ENCODE assay signal across 1 cellular context in the genomic region with DNA sequence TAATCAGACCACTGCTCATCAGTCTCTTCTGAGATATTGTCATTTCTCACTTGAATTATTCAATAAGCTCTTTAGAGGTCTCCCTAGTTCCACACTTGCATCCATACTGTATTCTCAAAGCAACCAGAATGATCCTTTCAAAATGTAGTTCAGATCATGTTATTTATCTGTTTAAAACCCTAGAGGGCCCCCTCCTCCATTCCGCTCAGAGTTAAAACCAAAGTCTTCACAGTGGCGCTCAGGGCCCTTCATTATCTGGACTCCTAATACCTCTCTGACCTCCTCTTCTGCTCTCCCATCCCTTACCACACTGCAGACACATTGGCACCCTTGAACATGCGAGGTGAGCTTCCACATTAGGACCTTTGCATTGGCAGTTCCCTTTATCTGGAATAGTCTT.
TF ChIP-seq lines count a peak whose summit lies in the region.

No MANE protein-coding gene starts in this region.

TF ChIP-seq in GM23338, 12 proteins besides CTCF, POLR2A, EP300 and RAD21 (continued from another document):
- TF ChIP-seq, protein P1, sequence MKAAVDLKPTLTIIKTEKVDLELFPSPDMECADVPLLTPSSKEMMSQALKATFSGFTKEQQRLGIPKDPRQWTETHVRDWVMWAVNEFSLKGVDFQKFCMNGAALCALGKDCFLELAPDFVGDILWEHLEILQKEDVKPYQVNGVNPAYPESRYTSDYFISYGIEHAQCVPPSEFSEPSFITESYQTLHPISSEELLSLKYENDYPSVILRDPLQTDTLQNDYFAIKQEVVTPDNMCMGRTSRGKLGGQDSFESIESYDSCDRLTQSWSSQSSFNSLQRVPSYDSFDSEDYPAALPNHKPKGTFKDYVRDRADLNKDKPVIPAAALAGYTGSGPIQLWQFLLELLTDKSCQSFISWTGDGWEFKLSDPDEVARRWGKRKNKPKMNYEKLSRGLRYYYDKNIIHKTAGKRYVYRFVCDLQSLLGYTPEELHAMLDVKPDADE (IDR thresholded peaks at IDR 0.05) = no peak
- TF ChIP-seq, protein P2, sequence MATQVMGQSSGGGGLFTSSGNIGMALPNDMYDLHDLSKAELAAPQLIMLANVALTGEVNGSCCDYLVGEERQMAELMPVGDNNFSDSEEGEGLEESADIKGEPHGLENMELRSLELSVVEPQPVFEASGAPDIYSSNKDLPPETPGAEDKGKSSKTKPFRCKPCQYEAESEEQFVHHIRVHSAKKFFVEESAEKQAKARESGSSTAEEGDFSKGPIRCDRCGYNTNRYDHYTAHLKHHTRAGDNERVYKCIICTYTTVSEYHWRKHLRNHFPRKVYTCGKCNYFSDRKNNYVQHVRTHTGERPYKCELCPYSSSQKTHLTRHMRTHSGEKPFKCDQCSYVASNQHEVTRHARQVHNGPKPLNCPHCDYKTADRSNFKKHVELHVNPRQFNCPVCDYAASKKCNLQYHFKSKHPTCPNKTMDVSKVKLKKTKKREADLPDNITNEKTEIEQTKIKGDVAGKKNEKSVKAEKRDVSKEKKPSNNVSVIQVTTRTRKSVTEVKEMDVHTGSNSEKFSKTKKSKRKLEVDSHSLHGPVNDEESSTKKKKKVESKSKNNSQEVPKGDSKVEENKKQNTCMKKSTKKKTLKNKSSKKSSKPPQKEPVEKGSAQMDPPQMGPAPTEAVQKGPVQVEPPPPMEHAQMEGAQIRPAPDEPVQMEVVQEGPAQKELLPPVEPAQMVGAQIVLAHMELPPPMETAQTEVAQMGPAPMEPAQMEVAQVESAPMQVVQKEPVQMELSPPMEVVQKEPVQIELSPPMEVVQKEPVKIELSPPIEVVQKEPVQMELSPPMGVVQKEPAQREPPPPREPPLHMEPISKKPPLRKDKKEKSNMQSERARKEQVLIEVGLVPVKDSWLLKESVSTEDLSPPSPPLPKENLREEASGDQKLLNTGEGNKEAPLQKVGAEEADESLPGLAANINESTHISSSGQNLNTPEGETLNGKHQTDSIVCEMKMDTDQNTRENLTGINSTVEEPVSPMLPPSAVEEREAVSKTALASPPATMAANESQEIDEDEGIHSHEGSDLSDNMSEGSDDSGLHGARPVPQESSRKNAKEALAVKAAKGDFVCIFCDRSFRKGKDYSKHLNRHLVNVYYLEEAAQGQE (IDR thresholded peaks at IDR 0.05; ENCODE audit: unreplicated experiment) = no peak
- TF ChIP-seq POLR2AphosphoS5 (IDR thresholded peaks at IDR 0.05; ENCODE audit: low read depth) (no peak), CREB1 (CRISPR knock-in tag; IDR thresholded peaks at IDR 0.05; ENCODE audit: low read depth) (no peak), EZH2phosphoT487 (IDR thresholded peaks at IDR 0.05; ENCODE audit: unreplicated experiment) (no peak)
